In genomic region chr6:161019324-161019839, GRCh38 we compare ENCODE assay signal across 28 cellular contexts.
"Had no signal": no experiment of that assay in that cellular context is flagged by ENCODE, and none has a peak within 500 bp of the region (broad histone marks: within the 10 kb centered on the region; RNA-seq: fewer than 3 reads in every experiment).

No MANE protein-coding gene starts in this region.

- FAIRE-seq: endothelial cell of umbilical vein, frontal cortex had no signal

- H3K27ac Mint-ChIP-seq: dendritic cell treated with granulocyte-macrophage colony-stimulating factor and Interleukin-4, amounts not matched to agents 40 ng/mL and 50 ng/mL, for 4 days; endodermal cell; naive thymus-derived CD8-positive, alpha-beta T cell; nephron progenitor cell; stimulated activated memory B cell treated with anti-CD40 and anti-IgM and Interleukin-4, amounts not matched to agents 10 μg/mL and 1 μg/mL and 100 μg/mL, for 72 hours had no signal

- H3K4me3 ChIP-seq: colonic mucosa, esophagus squamous epithelium, lower lobe of right lung, prostate gland, right atrium auricular region, sigmoid colon, testis, tibial artery, upper lobe of right lung, uterus had no signal

- H3K4me1 ChIP-seq: colonic mucosa, lower lobe of right lung, prostate gland, right atrium auricular region, testis, tibial artery, upper lobe of right lung, uterus had no signal

- H3K27me3 ChIP-seq: colonic mucosa, esophagus squamous epithelium, right atrium auricular region, sigmoid colon, testis, tibial artery, upper lobe of right lung, uterus had no signal

- H3K9me3 Mint-ChIP-seq: dendritic cell treated with granulocyte-macrophage colony-stimulating factor and Interleukin-4, amounts not matched to agents 40 ng/mL and 50 ng/mL, for 4 days; endodermal cell; immature natural killer cell; naive thymus-derived CD8-positive, alpha-beta T cell; stimulated activated memory B cell treated with anti-CD40 and anti-IgM and Interleukin-4, amounts not matched to agents 10 μg/mL and 1 μg/mL and 100 μg/mL, for 72 hours had no signal

- ATAC-seq: left ventricle myocardium superior; lower lobe of right lung; naive thymus-derived CD8-positive, alpha-beta T cell; stimulated activated memory B cell treated with anti-CD40 and anti-IgM and Interleukin-4, amounts not matched to agents 10 μg/mL and 1 μg/mL and 100 μg/mL, for 72 hours; stimulated activated naive CD8-positive, alpha-beta T cell treated with anti-CD3 and anti-CD28 coated beads, Interleukin-15, Interleukin-2, amounts not matched to agents 100 U/mL and 50 U/mL, for 24 hours; upper lobe of right lung had no signal

- H3K36me3 ChIP-seq: colonic mucosa, lower lobe of right lung, prostate gland, right atrium auricular region, sigmoid colon, uterus had no signal

- H3K27ac ChIP-seq: colonic mucosa, lower lobe of right lung, prostate gland, right atrium auricular region, sigmoid colon, testis, tibial artery, upper lobe of right lung, uterus had no signal

- H3K27me3 Mint-ChIP-seq: dendritic cell treated with granulocyte-macrophage colony-stimulating factor and Interleukin-4, amounts not matched to agents 40 ng/mL and 50 ng/mL, for 4 days; naive thymus-derived CD8-positive, alpha-beta T cell; stimulated activated memory B cell treated with anti-CD40 and anti-IgM and Interleukin-4, amounts not matched to agents 10 μg/mL and 1 μg/mL and 100 μg/mL, for 72 hours had no signal

- H3K4me1 Mint-ChIP-seq: nephron progenitor cell had no signal

- H3K9me3 ChIP-seq: colonic mucosa, esophagus squamous epithelium, lower lobe of right lung, prostate gland, right atrium auricular region, sigmoid colon, testis, tibial artery, upper lobe of right lung, uterus had no signal

- DNase-seq: colonic mucosa; effector CD8-positive, alpha-beta T cell; endodermal cell; esophagus squamous epithelium; hypothalamus; immature natural killer cell; islet precursor cell; kidney glomerular epithelial cell; left ventricle myocardium superior; lower lobe of right lung; naive thymus-derived CD8-positive, alpha-beta T cell; nephron progenitor cell; nucleus accumbens; sigmoid colon; stimulated activated CD4-positive, alpha-beta T cell treated with anti-CD3 and anti-CD28 coated beads, Interleukin-2, amount 100 ng/mL, for 24 hours; stimulated activated CD4-positive, alpha-beta T cell treated with anti-CD3 and anti-CD28 coated beads, Interleukin-4, amount 100 ng/mL, for 4 hours; stimulated activated naive CD8-positive, alpha-beta T cell treated with anti-CD3 and anti-CD28 coated beads, Interleukin-15, Interleukin-2, amounts not matched to agents 100 U/mL and 50 U/mL, for 24 hours; substantia nigra; testis; tibial artery; upper lobe of right lung; uterus had no signal

- H3K4me3 Mint-ChIP-seq: dendritic cell treated with granulocyte-macrophage colony-stimulating factor and Interleukin-4, amounts not matched to agents 40 ng/mL and 50 ng/mL, for 4 days; endodermal cell; immature natural killer cell; naive thymus-derived CD8-positive, alpha-beta T cell; nephron progenitor cell; stimulated activated memory B cell treated with anti-CD40 and anti-IgM and Interleukin-4, amounts not matched to agents 10 μg/mL and 1 μg/mL and 100 μg/mL, for 72 hours had no signal
